In the genomic region with DNA sequence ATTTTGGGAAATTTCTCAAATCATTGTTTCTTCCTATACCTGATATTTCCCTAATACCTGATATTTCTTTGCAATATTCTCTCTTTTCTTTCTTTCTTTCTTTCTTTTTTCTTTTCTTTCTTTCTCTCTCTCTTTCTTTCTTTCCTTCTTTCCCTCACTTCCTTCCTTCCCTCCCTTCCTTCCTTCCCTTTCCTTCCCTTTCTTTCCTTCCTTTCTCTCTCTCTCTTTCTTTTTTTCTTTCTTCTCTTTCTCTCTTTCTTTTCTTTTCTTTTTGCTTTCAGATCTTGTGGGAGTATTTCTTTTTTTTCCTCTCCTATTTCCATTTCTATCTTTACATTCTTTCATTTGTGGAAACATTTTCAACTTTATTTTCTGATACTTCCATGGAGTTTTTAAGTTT, we compare ENCODE assay signal across 27 cellular contexts.
"Had no signal": no experiment of that assay in that cellular context is flagged by ENCODE, and none has a peak within 500 bp of the region (broad histone marks: within the 10 kb centered on the region; RNA-seq: fewer than 3 reads in every experiment).

No MANE protein-coding gene starts in this region.

- H3K4me1 Mint-ChIP-seq: naive thymus-derived CD4-positive, alpha-beta T cell; natural killer cell; nephron; stimulated activated effector memory CD8-positive, alpha-beta T cell treated with anti-CD3 and anti-CD28 coated beads, Interleukin-12 subunit alpha, Interleukin-12 subunit beta, amount 100 ng/mL, for 72 hours; stimulated activated naive B cell treated with anti-CD40 and anti-IgM and Interleukin-4, amounts not matched to agents 10 μg/mL and 1 μg/mL and 100 μg/mL, for 72 hours had no signal

- H3K36me3 ChIP-seq: neural progenitor cell, ovary, stomach, thoracic aorta, thyroid gland, tibial nerve, upper lobe of left lung, uterus had no signal

- H3K4me3 ChIP-seq: neural progenitor cell, ovary, psoas muscle, skin epidermis, stomach, thoracic aorta, thyroid gland, tibial nerve, upper lobe of left lung, uterus had no signal

- H3K27me3 ChIP-seq: neural progenitor cell, ovary, stomach, thyroid gland, tibial nerve, upper lobe of left lung, uterus had no signal

- ATAC-seq: naive thymus-derived CD4-positive, alpha-beta T cell; natural killer cell; psoas muscle; right cardiac atrium; sciatic nerve; stimulated activated naive B cell treated with anti-CD40 and anti-IgM and Interleukin-4, amounts not matched to agents 10 μg/mL and 1 μg/mL and 100 μg/mL, for 72 hours had no signal

- H3K27ac ChIP-seq: neural progenitor cell, ovary, parathyroid adenoma, psoas muscle, skin epidermis, stomach, thoracic aorta, thyroid gland, tibial nerve, upper lobe of left lung, uterus had no signal

- DNase-seq: naive thymus-derived CD4-positive, alpha-beta T cell; natural killer cell; occipital lobe; ovary; posterior cingulate gyrus; psoas muscle; right cardiac atrium; stimulated activated CD4-positive, alpha-beta T cell treated with anti-CD3 and anti-CD28 coated beads, Interleukin-15, amount 100 ng/mL, for 24 hours; stimulated activated CD4-positive, alpha-beta T cell treated with anti-CD3 and anti-CD28 coated beads, Interleukin-2, amount 100 ng/mL, for 24 hours; stimulated activated CD4-positive, alpha-beta T cell treated with anti-CD3 and anti-CD28 coated beads, Interleukin-2, amount 100 ng/mL, for 48 hours; stimulated activated CD4-positive, alpha-beta T cell treated with anti-CD3 and anti-CD28 coated beads, Interleukin-4, amount 100 ng/mL, for 24 hours; stimulated activated naive B cell treated with anti-CD40 and anti-IgM and Interleukin-4, amounts not matched to agents 10 μg/mL and 1 μg/mL and 100 μg/mL, for 72 hours; stimulated activated naive CD4-positive, alpha-beta T cell treated with Interleukin-2 at 50 U/mL for 16 hours; stomach; thyroid gland; trophoblast cell; upper lobe of left lung; uterus had no signal

- H3K9me3 Mint-ChIP-seq: natural killer cell; nephron; stimulated activated effector memory CD8-positive, alpha-beta T cell treated with anti-CD3 and anti-CD28 coated beads, Interleukin-12 subunit alpha, Interleukin-12 subunit beta, amount 100 ng/mL, for 72 hours had no signal

- H3K36me3 Mint-ChIP-seq: natural killer cell; neural progenitor cell; stimulated activated effector memory CD8-positive, alpha-beta T cell treated with anti-CD3 and anti-CD28 coated beads, Interleukin-12 subunit alpha, Interleukin-12 subunit beta, amount 100 ng/mL, for 72 hours; stimulated activated naive B cell treated with anti-CD40 and anti-IgM and Interleukin-4, amounts not matched to agents 10 μg/mL and 1 μg/mL and 100 μg/mL, for 72 hours had no signal

- H3K9me3 ChIP-seq: ovary, psoas muscle, stomach, thoracic aorta, thyroid gland, tibial nerve, upper lobe of left lung, uterus had no signal

- H3K4me1 ChIP-seq: neural progenitor cell, parathyroid adenoma, psoas muscle, stomach, thyroid gland, tibial nerve, upper lobe of left lung, uterus had no signal

- H3K4me3 Mint-ChIP-seq: naive thymus-derived CD4-positive, alpha-beta T cell; natural killer cell; nephron; neural progenitor cell; stimulated activated effector memory CD8-positive, alpha-beta T cell treated with anti-CD3 and anti-CD28 coated beads, Interleukin-12 subunit alpha, Interleukin-12 subunit beta, amount 100 ng/mL, for 72 hours; stimulated activated naive B cell treated with anti-CD40 and anti-IgM and Interleukin-4, amounts not matched to agents 10 μg/mL and 1 μg/mL and 100 μg/mL, for 72 hours had no signal

- H3K27me3 Mint-ChIP-seq: progenitor cell of endocrine pancreas had no signal

- H3K27ac Mint-ChIP-seq: naive thymus-derived CD4-positive, alpha-beta T cell; natural killer cell; nephron; neural progenitor cell; progenitor cell of endocrine pancreas; stimulated activated effector memory CD8-positive, alpha-beta T cell treated with anti-CD3 and anti-CD28 coated beads, Interleukin-12 subunit alpha, Interleukin-12 subunit beta, amount 100 ng/mL, for 72 hours; stimulated activated naive B cell treated with anti-CD40 and anti-IgM and Interleukin-4, amounts not matched to agents 10 μg/mL and 1 μg/mL and 100 μg/mL, for 72 hours had no signal
